ENCODE assay signal across 10 cellular contexts in genomic region chr2:42053482-42053790, GRCh38. TPM values are rescaled to one million over a fixed set of nuclear protein-coding genes. Genes with fewer than 3 reads are reported as not detected.
DNase-seq lines count a peak whose midpoint lies in the region; ATAC-seq, FAIRE-seq and TF ChIP-seq lines count a peak whose summit lies in the region.
"Had no signal": no experiment of that assay in that cellular context is flagged by ENCODE, and none has a peak within 500 bp of the region (broad histone marks: within the 10 kb centered on the region; RNA-seq: fewer than 3 reads in every experiment).

No MANE protein-coding gene starts in this region.

- WGBS in A549 (ENCODE audit: missing lambda C conversion rate), result 62% methylated on average over 6 of the region's 6 CpGs
- 17% methylated on average over 6 of the region's 6 CpGs for WGBS in K562 (ENCODE audit: insufficient coverage, low coverage, missing lambda C conversion rate)
- WGBS in psoas muscle, 3 donors, result 34 to 51% (median 45%) methylated on average over 6 of the region's 6 CpGs

- peaks cover 2% of the 10 kb centered on the region for H3K9me1 ChIP-seq in K562 (ENCODE audit: control insufficient read depth, insufficient read depth, low read length)

- H4K20me1 ChIP-seq in K562 (replicated peaks; ENCODE audit: control insufficient read depth, insufficient read depth, low read length), result peaks cover 2% of the 10 kb centered on the region; the same call in 1 of the 2 replicates

- FAIRE-seq in A549 (lab: Jason Lieb, UNC) (no peak), K562 (lab: Jason Lieb, UNC) (no peak)

- H3K9me3 ChIP-seq in A549 (no peaks in the 10 kb centered on the region), K562 (replicated peaks; ENCODE audit: control insufficient read depth, insufficient read depth, low read depth, low read length) (no peaks in the 10 kb centered on the region), left lung (no peaks in the 10 kb centered on the region), psoas muscle (no peaks in the 10 kb centered on the region)

- H3K27ac ChIP-seq in A549, result peak overlapping the region; percentile 6 to 96; a peak in 4 of 6 replicates
- H3K27ac ChIP-seq in K562 (ENCODE audit: extremely low read depth, low read depth, low read length), result no peak overlapping the region
- H3K27ac ChIP-seq in left lung, result peak overlapping the region; percentile 33 to 78
- peak overlapping the region; percentile 94 for H3K27ac ChIP-seq in psoas muscle

- CTCF ChIA-PET in A549 (lab: Yijun Ruan, JAX), result interaction anchor here (1.1 to 3.7 kb wide), 6 partner anchors 9 to 213 kb away, joined by 3 to 27 read pairs (median 8); no protein-coding TSS in a partner anchor
- CTCF ChIA-PET in K562 (lab: Yijun Ruan, JAX; ENCODE audit: low intra/inter-chr PET ratio), result no interaction called here

- H3K79me2 ChIP-seq in K562 (ENCODE audit: control insufficient read depth, insufficient read depth, low read length), result no peaks in the 10 kb centered on the region

- H3K9ac ChIP-seq in K562 (ENCODE audit: insufficient read depth in 1 of 2, low read depth in 2 of 2, low read length in 2 of 2), result no peak overlapping the region

- TF ChIP-seq POLR2A in A549 (IDR thresholded peaks at IDR 0.05; ENCODE audit: low read length), result no peak
- TF ChIP-seq POLR2A in K562 (conservative IDR thresholded peaks at IDR 0.05), result no peak

- no peak for ATAC-seq in A549
- no peak for ATAC-seq in K562
- ATAC-seq in left lung, result no peak
- no peak for ATAC-seq in psoas muscle
- ATAC-seq in GM19397 (IDR thresholded peaks at IDR 0.05; ENCODE audit: unreplicated experiment), result no peak

- intact Hi-C loops in K562 (cut with micrococcal nuclease), result no loop called here
- intact Hi-C loops in left lung (cut with DNase I), result no loop called here
- intact Hi-C loops in psoas muscle (cut with DNase I), result loop anchor here (2.0 to 5.0 kb wide), 2 partner anchors 126 to 127 kb away; no protein-coding TSS in a partner anchor

- POLR2A ChIA-PET in A549 (lab: Yijun Ruan, JAX) (interaction anchor here (0.9 kb wide), 1 partner anchor 86 kb away, joined by 3 read pairs; no protein-coding TSS in a partner anchor), K562 (lab: Yijun Ruan, JAX) (interaction anchor here (0.9 kb wide), 1 partner anchor 14 kb away, joined by 3 read pairs; no protein-coding TSS in a partner anchor)

- H3K4me1 ChIP-seq in A549 (peaks cover 91% of the 10 kb centered on the region), K562 (replicated peaks in 1 of 2; ENCODE audit: control insufficient read depth in 2 of 2, insufficient read depth in 2 of 2, low read length in 2 of 2) (peaks cover 6 to 12% of the 10 kb centered on the region in 2 experiments; a peak in 4 of 5 replicates), left lung (peaks cover 0 to 2% of the 10 kb centered on the region in 2 donors), psoas muscle (peaks cover 76% of the 10 kb centered on the region)

- no TSS peak for BruUV-seq in K562 (replicated peaks; lab: Mats Ljungman, UMichigan)

- no peak overlapping the region for H2AFZ ChIP-seq in K562 (ENCODE audit: low read depth, low read length)

- H3K4me3 ChIP-seq in A549 (no peak overlapping the region), K562 (no peak overlapping the region), left lung (no peak overlapping the region), psoas muscle (peak overlapping the region; percentile 95)

- no peak for DNase-seq in A549 (ENCODE audit: low read depth in 1 of 2, low spot score in 1 of 2)
- no peak for DNase-seq in K562 (ENCODE audit: extremely low read depth in 1 of 4, low spot score in 3 of 4)
- no peak for DNase-seq in left lung
- DNase-seq in psoas muscle, result no peak
- no peak for DNase-seq in UCSD-AML1 (lab: John Stamatoyannopoulos, UW; ENCODE audit: unreplicated experiment)
- no peak for DNase-seq in activated effector memory CD4-positive, alpha-beta T cell treated with anti-CD3 and anti-CD28 coated beads, Interleukin-2, amount 50 U/mL, for 16 hours
- no peak for DNase-seq in GM10266 (ENCODE audit: extremely low spot score)
- DNase-seq: activated naive CD4-positive, alpha-beta T cell treated with anti-CD3 and anti-CD28 coated beads, Interleukin-2, amount 10 ng/mL, durations not matched to agents 7 days and 5 days; MV-4-11 had no signal

- in situ Hi-C loops in K562 (cut with MboI), result no loop called here

- peaks cover 10 to 72% of the 10 kb centered on the region in 2 experiments; a peak in 4 of 5 replicates for H3K27me3 ChIP-seq in K562 (ENCODE audit: control insufficient read depth in 2 of 2, insufficient read depth in 2 of 2, low read length in 2 of 2)
- H3K27me3 ChIP-seq in left lung, result peaks cover 0 to 23% of the 10 kb centered on the region in 2 donors
- H3K27me3 ChIP-seq in psoas muscle (ENCODE audit: insufficient read depth in 3 of 3, low read length in 2 of 3), result no peaks in the 10 kb centered on the region

- H3K4me2 ChIP-seq in A549, result peak overlapping the region; percentile 96
- H3K4me2 ChIP-seq in K562 (ENCODE audit: insufficient read depth, low read length), result no peak overlapping the region

- TF ChIP-seq RAD21 in A549 (conservative IDR thresholded peaks at IDR 0.05 in 1 of 2, IDR thresholded peaks at IDR 0.05 in 1 of 2) (no peak), K562 (CRISPR knock-in tag; conservative IDR thresholded peaks at IDR 0.05 in 1 of 2, IDR thresholded peaks at IDR 0.05 in 1 of 2) (no peak)

- TF ChIP-seq CTCF in A549 (IDR thresholded peaks at IDR 0.05), result no peak
- no peak for TF ChIP-seq CTCF in K562 (IDR thresholded peaks at IDR 0.05 in 2 of 3, conservative IDR thresholded peaks at IDR 0.05 in 1 of 3; ENCODE audit: insufficient read depth in 2 of 3, low read depth in 1 of 3, low read length in 3 of 3)
- no peak for TF ChIP-seq CTCF in left lung (IDR thresholded peaks at IDR 0.05)
- no peak for TF ChIP-seq CTCF in psoas muscle (IDR thresholded peaks at IDR 0.05)
- TF ChIP-seq CTCF in GM10266 (IDR thresholded peaks at IDR 0.05; ENCODE audit: control insufficient read depth, insufficient read depth, low read depth, missing control alignments), result no peak

- H3K36me3 ChIP-seq in K562 (ENCODE audit: control insufficient read depth, insufficient read depth, low read length) (no peaks in the 10 kb centered on the region), left lung (peaks cover 0 to 5% of the 10 kb centered on the region in 2 donors), psoas muscle (ENCODE audit: insufficient read depth in 1 of 2, low read depth in 1 of 2) (peaks cover 0 to 37% of the 10 kb centered on the region in 2 donors)

- TF ChIP-seq EP300 in A549 (IDR thresholded peaks at IDR 0.05) (no peak), K562 (IDR thresholded peaks at IDR 0.05; ENCODE audit: low read length) (no peak)

TF ChIP-seq in A549, 52 proteins besides CTCF, POLR2A, EP300 and RAD21 (continues in another document):
- TF ChIP-seq CBX8 (IDR thresholded peaks at IDR 0.05), result no peak
- no peak for TF ChIP-seq ZFP36 (IDR thresholded peaks at IDR 0.05; ENCODE audit: borderline replicate concordance, partially characterized antibody)
- TF ChIP-seq PBX3 (IDR thresholded peaks at IDR 0.05), result no peak

TF ChIP-seq in K562, 482 proteins besides CTCF, POLR2A, EP300 and RAD21:
- TF ChIP-seq ZNF395 (CRISPR knock-in tag; IDR thresholded peaks at IDR 0.05) (no peak), CBFA2T2 (conservative IDR thresholded peaks at IDR 0.05) (no peak), RFX1 (IDR thresholded peaks at IDR 0.05) (no peak), ZNF263 (CRISPR knock-in tag; IDR thresholded peaks at IDR 0.05; ENCODE audit: borderline replicate concordance) (0 out of 2 replicates have a peak, but pooled peaks have one; percentile 76), NR4A1 (CRISPR knock-in tag; IDR thresholded peaks at IDR 0.05) (no peak), NR4A1 (tag; IDR thresholded peaks at IDR 0.05) (no peak), ZNF165 (CRISPR knock-in tag; IDR thresholded peaks at IDR 0.05; ENCODE audit: borderline replicate concordance) (no peak)

RNA-seq across cellular contexts. Expression of gene PKDCC, which starts 5.6 kb away (rescaled TPM):
- polyA plus RNA-seq in A549 (2011; rRNA removed), result 30.0 and 42.9 TPM in 2 replicates
- polyA plus RNA-seq in A549 (2012; cell fraction: cytosol; rRNA removed), result 67.6 and 81.3 TPM in 2 replicates
- polyA plus RNA-seq in A549 (2012; cell fraction: nucleus; rRNA removed), result 257 and 275 TPM in 2 replicates
- 64.5 to 99.1 TPM (median 82.4 TPM) in 3 replicates for polyA plus RNA-seq in A549 (2017; fragmentation: RNase III; extraction: RNeasy Plus Mini Kit Qiagen cat#74134 plus additional on column Dnase treatment)
- 83.0 and 96.8 TPM in 2 replicates for polyA minus RNA-seq in A549 (2011; rRNA and poly(A)+ RNA removed)
- 11.0 and 54.2 TPM in 2 replicates for total RNA-seq in K562 (2011; cell fraction: chromatin; rRNA removed; ENCODE audit: low replicate concordance)
- 31.8 and 42.2 TPM in 2 replicates for total RNA-seq in K562 (2011; cell fraction: nucleolus; rRNA removed)
- 16.4 and 24.4 TPM in 2 replicates for total RNA-seq in K562 (2011; cell fraction: nucleoplasm; rRNA removed)
- 0.91 and 1.2 TPM in 2 replicates for total RNA-seq in K562 (2014; rRNA removed)
- total RNA-seq in K562 (2014; rRNA removed; fragmentation: Illumina TruSeq; extraction: Trizol), result 0.73 and 1.2 TPM in 2 replicates
- total RNA-seq in K562 (2015; rRNA removed; fragmentation: Illumina TruSeq; extraction: Trizol), result 0.62 and 0.64 TPM in 2 replicates
- 1.3 and 1.5 TPM in 2 replicates for total RNA-seq in K562 (2021)
- polyA plus RNA-seq in K562 (2011; rRNA removed), result 14.8 and 23.1 TPM in 2 replicates
- 12.7 and 15.7 TPM in 2 replicates for polyA plus RNA-seq in K562 (2011; cell fraction: cytosol; rRNA removed)
- polyA plus RNA-seq in K562 (2011; cell fraction: nucleus; rRNA removed), result 99.6 and 103 TPM in 2 replicates
- polyA plus RNA-seq in K562 (2012), result 1.6 TPM in 2 replicates
- 1.3 and 1.9 TPM in 2 replicates for polyA plus RNA-seq in K562 (2014; fragmentation: Illumina TruSeq; extraction: Trizol)
- polyA plus RNA-seq in K562 (2014; fragmentation: Nextera tagmentation; extraction: Ambion mirVana), result not detected
- polyA plus RNA-seq in K562 (2014; rRNA removed), result 1.8 and 2.2 TPM in 2 replicates
- 12.6 and 13.2 TPM in 2 replicates for polyA minus RNA-seq in K562 (2011; rRNA and poly(A)+ RNA removed)
- polyA minus RNA-seq in K562 (2011; cell fraction: cytosol; rRNA and poly(A)+ RNA removed), result 4.0 and 7.6 TPM in 2 replicates
- 12.7 and 16.7 TPM in 2 replicates for polyA minus RNA-seq in K562 (2011; cell fraction: nucleus; rRNA and poly(A)+ RNA removed)
- 10 to 100 TPM; 63.1 to 68.2 TPM for total RNA-seq in left lung
- total RNA-seq in psoas muscle, result 100 to 1,000 TPM in 2 of 4 donors, 10 to 100 TPM in 2; 45.6 to 159 (median 111) TPM
- 100 to 1,000 TPM in 2 of 3 donors, 10 to 100 TPM in 1; 76.1 to 209 (median 186) TPM for polyA plus RNA-seq in psoas muscle

Comparison
In these comparisons a context has a peak if more than half of its experiments do, and no peak if none do; other contexts are left out.
1. intact Hi-C loops: an anchor here in psoas muscle (2.0 to 5.0 kb wide); none called in K562 and left lung.